ENCODE assay signal across 22 cellular contexts in the genomic region with DNA sequence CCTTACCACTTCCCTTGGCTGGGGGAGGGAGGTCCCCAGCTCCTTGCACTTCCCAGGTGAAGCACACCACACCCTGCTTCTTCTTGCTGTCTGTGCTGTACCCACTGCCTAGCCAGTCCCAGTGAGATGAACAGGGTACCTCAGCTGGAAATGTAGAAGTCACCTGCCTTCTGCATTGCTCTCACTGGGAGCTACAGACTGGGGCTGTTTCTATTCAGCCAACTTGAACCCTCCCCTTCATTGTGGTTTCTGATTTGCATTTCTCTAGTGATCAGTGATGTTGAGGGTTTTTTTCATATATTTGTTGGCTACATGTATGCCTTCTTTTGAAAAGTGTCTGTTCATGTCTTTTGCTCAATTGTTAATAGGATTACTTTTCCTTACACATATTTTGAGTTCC.
DNase-seq lines count a peak whose midpoint lies in the region; ATAC-seq and TF ChIP-seq lines count a peak whose summit lies in the region.
"Had no signal": no experiment of that assay in that cellular context is flagged by ENCODE, and none has a peak within 500 bp of the region (broad histone marks: within the 10 kb centered on the region; RNA-seq: fewer than 3 reads in every experiment).

No MANE protein-coding gene starts in this region.

- H3K9me3 ChIP-seq in SK-N-SH: no peaks in the 10 kb centered on the region
- H3K9me3 ChIP-seq: esophagus muscularis mucosa, pancreas, tibial nerve had no signal

- H3K9me2 ChIP-seq in SK-N-SH: no peaks in the 10 kb centered on the region

- POLR2A ChIA-PET in SK-N-SH (lab: Yijun Ruan, JAX): no interaction called here

- no peaks in the 10 kb centered on the region for H3K27me3 ChIP-seq in SK-N-SH (ENCODE audit: insufficient read depth)
- H3K27me3 ChIP-seq: esophagus muscularis mucosa, pancreas, tibial nerve had no signal

- H3K27ac ChIP-seq in SK-N-SH (ENCODE audit: low read depth in 2 of 2, low read length in 1 of 2): no peak overlapping the region
- H3K27ac ChIP-seq: esophagus muscularis mucosa, pancreas, PC-9, tibial nerve had no signal

- CTCF ChIA-PET in SK-N-SH (lab: Yijun Ruan, JAX): no interaction called here

- no peaks in the 10 kb centered on the region for H3F3A ChIP-seq in SK-N-SH (replicated peaks; ENCODE audit: insufficient read depth)

- H3K4me1 ChIP-seq in SK-N-SH (ENCODE audit: control insufficient read depth in 1 of 2, insufficient read depth in 2 of 2, low read depth in 1 of 2, low read length in 1 of 2): no peaks in the 10 kb centered on the region
- H3K4me1 ChIP-seq: esophagus muscularis mucosa, pancreas, tibial nerve had no signal

- no peak overlapping the region for H2AFZ ChIP-seq in SK-N-SH (ENCODE audit: low read depth)
- H2AFZ ChIP-seq: PC-9 had no signal

- no peak overlapping the region for H3K9ac ChIP-seq in SK-N-SH

- no peaks in the 10 kb centered on the region for H4K20me1 ChIP-seq in SK-N-SH (ENCODE audit: insufficient read depth)

- H3K4me3 ChIP-seq in SK-N-SH (ENCODE audit: low read depth in 2 of 2, low read length in 1 of 2): no peak overlapping the region
- H3K4me3 ChIP-seq: esophagus muscularis mucosa, pancreas, PC-9, tibial nerve had no signal

- H3K79me2 ChIP-seq in SK-N-SH (ENCODE audit: insufficient read depth): no peaks in the 10 kb centered on the region

- no peaks in the 10 kb centered on the region for H3K36me3 ChIP-seq in SK-N-SH (replicated peaks in 1 of 2; ENCODE audit: control insufficient read depth in 1 of 2, insufficient read depth in 2 of 2, low read length in 1 of 2)
- H3K36me3 ChIP-seq: esophagus muscularis mucosa, pancreas, tibial nerve had no signal

- H3K4me2 ChIP-seq in SK-N-SH: no peak overlapping the region
- H3K4me2 ChIP-seq: PC-9 had no signal

- TF ChIP-seq EP300 in SK-N-SH (IDR thresholded peaks at IDR 0.05; ENCODE audit: borderline replicate concordance in 1 of 2, low read depth in 1 of 2, low read length in 1 of 2): no peak

- TF ChIP-seq RAD21 in SK-N-SH (IDR thresholded peaks at IDR 0.05; ENCODE audit: low read length): no peak

- DNase-seq in NCI-H526 treated with DMSO at 0.1 percent for 48 hours (lab: John Stamatoyannopoulos, UW) (peak; percentile 0), NCI-H187 (lab: John Stamatoyannopoulos, UW) (no peak), SK-N-SH (no peak)
- no peak for DNase-seq in stimulated activated CD4-positive, alpha-beta T cell treated with anti-CD3 and anti-CD28 coated beads, Interleukin-4, amount 100 ng/mL, for 24 hours
- DNase-seq: activated CD4-positive, alpha-beta T cell treated with anti-CD3 and anti-CD28 coated beads, Interleukin-2, amount 50 U/mL, for 1 hour; activated naive CD4-positive, alpha-beta T cell; aorta; effector CD4-positive, alpha-beta T cell; kidney glomerular epithelial cell; natural killer cell; NCI-H1436 treated with DMSO at 0.1 percent for 48 hours; NCI-H2171 treated with DMSO at 0.1 percent for 48 hours; NCI-H69; pancreas; PC-9; stimulated activated naive CD4-positive, alpha-beta T cell treated with Interleukin-2 at 50 U/mL for 16 hours had no signal

- TF ChIP-seq CTCF in SK-N-SH (IDR thresholded peaks at IDR 0.05): no peak

- peak; percentile 75 for ATAC-seq in GM19372 (IDR thresholded peaks at IDR 0.05; ENCODE audit: low read depth, unreplicated experiment)
- peak; percentile 81 for ATAC-seq in GM21737 (IDR thresholded peaks at IDR 0.05; ENCODE audit: unreplicated experiment)
- peak; percentile 74 for ATAC-seq in HG03066 (IDR thresholded peaks at IDR 0.05; ENCODE audit: low read depth, unreplicated experiment)
- ATAC-seq: pancreas, sciatic nerve had no signal

TF ChIP-seq in SK-N-SH, 30 proteins besides CTCF, POLR2A, EP300 and RAD21:
- TF ChIP-seq, protein P1, sequence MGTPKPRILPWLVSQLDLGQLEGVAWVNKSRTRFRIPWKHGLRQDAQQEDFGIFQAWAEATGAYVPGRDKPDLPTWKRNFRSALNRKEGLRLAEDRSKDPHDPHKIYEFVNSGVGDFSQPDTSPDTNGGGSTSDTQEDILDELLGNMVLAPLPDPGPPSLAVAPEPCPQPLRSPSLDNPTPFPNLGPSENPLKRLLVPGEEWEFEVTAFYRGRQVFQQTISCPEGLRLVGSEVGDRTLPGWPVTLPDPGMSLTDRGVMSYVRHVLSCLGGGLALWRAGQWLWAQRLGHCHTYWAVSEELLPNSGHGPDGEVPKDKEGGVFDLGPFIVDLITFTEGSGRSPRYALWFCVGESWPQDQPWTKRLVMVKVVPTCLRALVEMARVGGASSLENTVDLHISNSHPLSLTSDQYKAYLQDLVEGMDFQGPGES (IDR thresholded peaks at IDR 0.05; ENCODE audit: low read depth, low read length): no peak
- TF ChIP-seq SIN3A (IDR thresholded peaks at IDR 0.05; ENCODE audit: borderline replicate concordance, low read depth, low read length): no peak
- TF ChIP-seq GATA2 (CRISPR knock-in tag; IDR thresholded peaks at IDR 0.05): no peak
- TF ChIP-seq, protein P2, sequence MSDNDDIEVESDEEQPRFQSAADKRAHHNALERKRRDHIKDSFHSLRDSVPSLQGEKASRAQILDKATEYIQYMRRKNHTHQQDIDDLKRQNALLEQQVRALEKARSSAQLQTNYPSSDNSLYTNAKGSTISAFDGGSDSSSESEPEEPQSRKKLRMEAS (IDR thresholded peaks at IDR 0.05; ENCODE audit: low read depth): no peak
- TF ChIP-seq NFIC (IDR thresholded peaks at IDR 0.05; ENCODE audit: borderline replicate concordance): no peak
- TF ChIP-seq FOXJ3 (CRISPR knock-in tag; IDR thresholded peaks at IDR 0.05): no peak
- TF ChIP-seq YY1 (IDR thresholded peaks at IDR 0.05; ENCODE audit: low read depth): no peak
